Comparison of ENCODE assay signal across 8 cellular contexts in genomic region chr9:72203205-72203803, GRCh38.
DNase-seq lines count a peak whose midpoint lies in the region; ATAC-seq and TF ChIP-seq lines count a peak whose summit lies in the region.

No MANE protein-coding gene starts in this region.

- TF ChIP-seq CTCF in GM13976 (IDR thresholded peaks at IDR 0.05; ENCODE audit: borderline replicate concordance, control extremely low read depth, extremely low read depth, insufficient read depth, missing control alignments) (peak; percentile 49), nephron progenitor cell (IDR thresholded peaks at IDR 0.05) (peak; percentile 58)

- peaks cover 5% of the 10 kb centered on the region for H3K27me3 Mint-ChIP-seq in nephron progenitor cell (ENCODE audit: low read depth, poor library complexity)

- peak; percentile 65 for ATAC-seq in HG02798 (IDR thresholded peaks at IDR 0.05; ENCODE audit: poor library complexity, unreplicated experiment)

- no peak overlapping the region for H3K4me3 Mint-ChIP-seq in nephron progenitor cell

- in situ Hi-C loops in GM13976 (cut with MboI; ENCODE audit: low sequenced_read_pairs, unreplicated experiment) = loop anchor here (10.0 kb wide), 1 partner anchor 71 kb away; no protein-coding TSS in a partner anchor

- no peaks in the 10 kb centered on the region for H3K4me1 Mint-ChIP-seq in nephron progenitor cell

- DNase-seq in AG20443 (ENCODE audit: low spot score) (peak; percentile 52), GM13976 (ENCODE audit: low spot score) (peak; percentile 45), NCI-H2171 (lab: John Stamatoyannopoulos, UW) (peak; percentile 27), cerebellar cortex (ENCODE audit: low spot score) (peak; percentile 26), nephron progenitor cell (peak; percentile 15), cortex of kidney (lab: John Stamatoyannopoulos, UW) (no peak)
- no peak for DNase-seq in activated CD8-positive, alpha-beta memory T cell treated with anti-CD3 and anti-CD28 coated beads for 24 hours

- H3K9me3 Mint-ChIP-seq in nephron progenitor cell = no peaks in the 10 kb centered on the region

- no peaks in the 10 kb centered on the region for H3K36me3 Mint-ChIP-seq in nephron progenitor cell (ENCODE audit: low read depth)

- no peak overlapping the region for H3K27ac Mint-ChIP-seq in nephron progenitor cell

Comparison
In these comparisons a context has a peak if more than half of its experiments do, and no peak if none do; other contexts are left out.
1. DNase-seq: peak in AG20443 (single experiment), GM13976 (single experiment), NCI-H2171 (single experiment), cerebellar cortex (single experiment) and nephron progenitor cell (single experiment); none in cortex of kidney (single experiment) and activated CD8-positive, alpha-beta memory T cell treated with anti-CD3 and anti-CD28 coated beads for 24 hours (single experiment).